In the genomic region with DNA sequence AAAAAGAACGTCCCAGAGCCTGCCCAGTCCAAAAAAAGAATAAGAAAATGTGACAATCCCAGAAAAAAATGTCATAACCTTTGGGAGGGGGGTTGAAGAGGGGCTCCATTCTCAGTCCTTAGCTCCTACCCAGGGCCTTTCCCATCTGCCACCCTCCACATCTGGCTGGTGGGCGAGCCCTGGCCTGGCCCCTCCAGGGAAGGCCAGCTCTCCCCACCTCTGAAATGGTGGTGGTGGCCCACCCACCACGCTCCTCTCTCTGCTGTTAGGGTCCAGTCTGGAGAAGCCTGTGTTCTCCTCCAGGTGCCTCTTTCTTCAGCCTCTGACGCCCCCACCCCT, we compare ENCODE assay signal across 9 cellular contexts.
DNase-seq lines count a peak whose midpoint lies in the region; ATAC-seq, FAIRE-seq and TF ChIP-seq lines count a peak whose summit lies in the region.
"Had no signal": no experiment of that assay in that cellular context is flagged by ENCODE, and none has a peak within 500 bp of the region (broad histone marks: within the 10 kb centered on the region; RNA-seq: fewer than 3 reads in every experiment).

No MANE protein-coding gene starts in this region.

- H3K9me3 Mint-ChIP-seq in stimulated activated naive CD8-positive, alpha-beta T cell treated with anti-CD3 and anti-CD28 coated beads, Interleukin-15, Interleukin-2, amounts not matched to agents 100 ng/mL and 50 ng/mL, for 24 hours: no peaks in the 10 kb centered on the region
- H3K9me3 Mint-ChIP-seq in central memory CD8-positive, alpha-beta T cell: no peaks in the 10 kb centered on the region

- no peaks in the 10 kb centered on the region for H3K36me3 Mint-ChIP-seq in stimulated activated naive CD8-positive, alpha-beta T cell treated with anti-CD3 and anti-CD28 coated beads, Interleukin-15, Interleukin-2, amounts not matched to agents 100 ng/mL and 50 ng/mL, for 24 hours (ENCODE audit: low read depth)
- H3K36me3 Mint-ChIP-seq in central memory CD8-positive, alpha-beta T cell (ENCODE audit: insufficient read depth): peaks cover 14% of the 10 kb centered on the region

- H3K4me3 ChIP-seq in muscle layer of duodenum (ENCODE audit: low read depth in 1 of 2, low read length in 2 of 2): peak overlapping the region; percentile 57 to 82

- no peaks in the 10 kb centered on the region for H3K9me3 ChIP-seq in muscle layer of duodenum (ENCODE audit: control insufficient read depth in 1 of 2, low read length in 2 of 2)

- H3K36me3 ChIP-seq in muscle layer of duodenum (ENCODE audit: control insufficient read depth in 1 of 2, insufficient read depth in 2 of 2, low read length in 2 of 2): peaks cover 0 to 7% of the 10 kb centered on the region in 2 donors

- no peak for ATAC-seq in stimulated activated naive CD8-positive, alpha-beta T cell treated with anti-CD3 and anti-CD28 coated beads, Interleukin-15, Interleukin-2, amounts not matched to agents 100 U/mL and 50 U/mL, for 24 hours
- no peak for ATAC-seq in central memory CD8-positive, alpha-beta T cell (replicated peaks; ENCODE audit: extremely low read depth, poor library complexity, severe bottlenecking)
- ATAC-seq in GM19467 (IDR thresholded peaks at IDR 0.05; ENCODE audit: unreplicated experiment) (no peak), GM18867 (IDR thresholded peaks at IDR 0.05; ENCODE audit: unreplicated experiment) (no peak)

- peak overlapping the region; percentile 90 for H3K4me3 Mint-ChIP-seq in stimulated activated naive CD8-positive, alpha-beta T cell treated with anti-CD3 and anti-CD28 coated beads, Interleukin-15, Interleukin-2, amounts not matched to agents 100 ng/mL and 50 ng/mL, for 24 hours
- H3K4me3 Mint-ChIP-seq in central memory CD8-positive, alpha-beta T cell: peak overlapping the region; percentile 93

- H3K27ac ChIP-seq in muscle layer of duodenum (ENCODE audit: low read length): peak overlapping the region; percentile 39

- no peak for DNase-seq in stimulated activated naive CD8-positive, alpha-beta T cell treated with anti-CD3 and anti-CD28 coated beads, Interleukin-15, Interleukin-2, amounts not matched to agents 100 U/mL and 50 U/mL, for 24 hours
- DNase-seq in central memory CD8-positive, alpha-beta T cell (ENCODE audit: low spot score in 2 of 2): no peak
- DNase-seq in middle frontal gyrus (ENCODE audit: extremely low spot score, low spot score): no peak
- no peak for DNase-seq in D721Med (ENCODE audit: insufficient read length, low spot score)

- peak overlapping the region; percentile 83 for H3K27ac Mint-ChIP-seq in stimulated activated naive CD8-positive, alpha-beta T cell treated with anti-CD3 and anti-CD28 coated beads, Interleukin-15, Interleukin-2, amounts not matched to agents 100 ng/mL and 50 ng/mL, for 24 hours
- H3K27ac Mint-ChIP-seq in central memory CD8-positive, alpha-beta T cell (ENCODE audit: low read depth): peak overlapping the region; percentile 70

- H3K27me3 ChIP-seq in muscle layer of duodenum (ENCODE audit: low read depth, low read length): no peaks in the 10 kb centered on the region

- no peak for FAIRE-seq in D721Med (lab: Jason Lieb, UNC)
- FAIRE-seq: endometrium had no signal

- peaks cover 6% of the 10 kb centered on the region for H3K27me3 Mint-ChIP-seq in stimulated activated naive CD8-positive, alpha-beta T cell treated with anti-CD3 and anti-CD28 coated beads, Interleukin-15, Interleukin-2, amounts not matched to agents 100 ng/mL and 50 ng/mL, for 24 hours
- H3K27me3 Mint-ChIP-seq in central memory CD8-positive, alpha-beta T cell: no peaks in the 10 kb centered on the region

- H3K4me1 Mint-ChIP-seq in stimulated activated naive CD8-positive, alpha-beta T cell treated with anti-CD3 and anti-CD28 coated beads, Interleukin-15, Interleukin-2, amounts not matched to agents 100 ng/mL and 50 ng/mL, for 24 hours (ENCODE audit: low read depth): peaks cover 40% of the 10 kb centered on the region
- H3K4me1 Mint-ChIP-seq in central memory CD8-positive, alpha-beta T cell: peaks cover 52% of the 10 kb centered on the region

- peaks cover 8 to 27% of the 10 kb centered on the region in 2 donors for H3K4me1 ChIP-seq in muscle layer of duodenum (ENCODE audit: control insufficient read depth in 1 of 2, insufficient read depth in 2 of 2, low read length in 2 of 2)

- no peak for TF ChIP-seq CTCF in D721Med (IDR thresholded peaks at IDR 0.05; ENCODE audit: insufficient read depth, missing control alignments)
